ENCODE assay signal across 15 cellular contexts in the genomic region with DNA sequence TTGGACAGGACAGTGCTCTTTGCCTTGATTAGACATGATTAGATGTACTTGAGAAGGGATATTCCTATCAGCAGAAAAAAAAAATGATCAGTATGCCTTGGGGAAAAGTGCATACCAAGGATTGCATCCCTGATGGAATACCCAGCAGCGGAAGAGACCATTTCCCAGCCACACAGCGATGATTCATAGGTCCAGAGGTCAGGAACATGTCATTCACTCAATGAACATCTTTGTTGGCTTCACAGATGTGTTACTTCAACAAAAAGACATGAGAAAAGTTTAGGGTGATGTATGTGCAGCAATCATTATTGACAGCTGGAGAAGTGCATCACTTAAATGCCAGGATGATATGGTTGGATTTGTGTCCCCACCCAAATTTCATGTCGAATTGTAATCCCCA.
DNase-seq lines count a peak whose midpoint lies in the region; ATAC-seq and TF ChIP-seq lines count a peak whose summit lies in the region.
"Had no signal": no experiment of that assay in that cellular context is flagged by ENCODE, and none has a peak within 500 bp of the region (broad histone marks: within the 10 kb centered on the region; RNA-seq: fewer than 3 reads in every experiment).

No MANE protein-coding gene starts in this region.

- dilution Hi-C loops in mammary epithelial cell (cut with HindIII; ENCODE audit: low sequenced_read_pairs) = no loop called here

- no peak overlapping the region for H3K4me3 ChIP-seq in AG10803 (ENCODE audit: low read length)
- H3K4me3 ChIP-seq in mammary epithelial cell (replicated peaks in 1 of 3; ENCODE audit: insufficient read depth in 1 of 3, low read depth in 2 of 3, low read length in 3 of 3) = no peak overlapping the region
- H3K4me3 ChIP-seq in HAP-1 = no peak overlapping the region
- H3K4me3 ChIP-seq: skin epidermis had no signal

- H3K36me3 ChIP-seq in mammary epithelial cell (ENCODE audit: insufficient read depth, low read length) = no peaks in the 10 kb centered on the region
- no peaks in the 10 kb centered on the region for H3K36me3 ChIP-seq in HAP-1 (replicated peaks)

- H3K9me3 ChIP-seq in mammary epithelial cell (replicated peaks; ENCODE audit: insufficient read depth, low read length) (no peaks in the 10 kb centered on the region), HAP-1 (no peaks in the 10 kb centered on the region)

- in situ Hi-C loops in mammary epithelial cell (cut with MboI; ENCODE audit: low sequenced_read_pairs in 2 of 2) (loop anchor here in 1 of 2 donors (25.0 kb wide), 1 partner anchor 414 kb away; no protein-coding TSS in a partner anchor), HAP-1 (cut with MboI; ENCODE audit: low sequenced_read_pairs) (no loop called here)

- no peak for TF ChIP-seq CTCF in AG10803 (conservative IDR thresholded peaks at IDR 0.05; ENCODE audit: low read length)
- TF ChIP-seq CTCF in mammary epithelial cell (conservative IDR thresholded peaks at IDR 0.05 in 1 of 2, IDR thresholded peaks at IDR 0.05 in 1 of 2; ENCODE audit: extremely low read depth in 1 of 2, insufficient read depth in 1 of 2, low read depth in 1 of 2, low read length in 2 of 2) = no peak

- DNase-seq in AG10803 (ENCODE audit: low read depth) = peak; percentile 62
- peak; percentile 75 for DNase-seq in LHCN-M2 (ENCODE audit: low read depth)
- peak; percentile 66 for DNase-seq in mammary epithelial cell
- peak; percentile 26 for DNase-seq in iris pigment epithelial cell (ENCODE audit: low read depth)
- no peak for DNase-seq in NCI-H446 treated with DMSO at 0.1 percent for 48 hours (lab: John Stamatoyannopoulos, UW)
- no peak for DNase-seq in HAP-1 (ENCODE audit: low spot score in 2 of 2)
- DNase-seq: ACHN, cortex of kidney, midbrain, NCI-H1092, nucleus accumbens had no signal

- H3K4me1 ChIP-seq in mammary epithelial cell (ENCODE audit: insufficient read depth, low read length) (peaks cover 32% of the 10 kb centered on the region), HAP-1 (peaks cover 6% of the 10 kb centered on the region)

- H2AFZ ChIP-seq in mammary epithelial cell (ENCODE audit: low read depth, low read length) = no peak overlapping the region

- 31% methylated on average over 3 of the region's 3 CpGs for WGBS in mammary epithelial cell (ENCODE audit: low coverage, missing lambda C conversion rate)

- intact Hi-C loops in mammary epithelial cell (cut with micrococcal nuclease) = loop anchor here (1.0 kb wide), 2 partner anchors 125 to 427 kb away; no protein-coding TSS in a partner anchor

- BruUV-seq in mammary epithelial cell (replicated peaks; lab: Mats Ljungman, UMichigan) = no TSS peak

- peak overlapping the region; percentile 3 for H3K4me2 ChIP-seq in mammary epithelial cell (ENCODE audit: insufficient read depth, low read depth, low read length)

- no peaks in the 10 kb centered on the region for H4K20me1 ChIP-seq in mammary epithelial cell (ENCODE audit: insufficient read depth, low read length)

- no peak overlapping the region for H3K27ac ChIP-seq in mammary epithelial cell (ENCODE audit: insufficient read depth, low read depth, low read length)
- H3K27ac ChIP-seq: skin epidermis had no signal

- H3K27me3 ChIP-seq in mammary epithelial cell (ENCODE audit: insufficient read depth, low read length) (no peaks in the 10 kb centered on the region), HAP-1 (ENCODE audit: low read depth) (no peaks in the 10 kb centered on the region)

- H3K9ac ChIP-seq in mammary epithelial cell (ENCODE audit: insufficient read depth, low read length) = no peak overlapping the region

- no peak for ATAC-seq in GM21528 (IDR thresholded peaks at IDR 0.05; ENCODE audit: low FRiP score, unreplicated experiment)
- ATAC-seq in GM18861 (IDR thresholded peaks at IDR 0.05; ENCODE audit: unreplicated experiment) = no peak
- ATAC-seq: activated CD4-positive, CD25-positive, alpha-beta regulatory T cell treated with anti-CD3 and anti-CD28 coated beads, Interleukin-2, amount 50 U/mL, for 24 hours had no signal

- H3K79me2 ChIP-seq in mammary epithelial cell (ENCODE audit: insufficient read depth, low read length) = no peaks in the 10 kb centered on the region

- CTCF ChIA-PET in mammary epithelial cell (lab: Charles Lee; ENCODE audit: low non-redundant PET) = no interaction called here

Comparison
In these comparisons a context has a peak if more than half of its experiments do, and no peak if none do; other contexts are left out.
1. DNase-seq: peak in AG10803 (single experiment), LHCN-M2 (single experiment), mammary epithelial cell (single experiment) and iris pigment epithelial cell (single experiment); none in NCI-H446 treated with DMSO at 0.1 percent for 48 hours (single experiment) and HAP-1 (0 of 2).